Comparison of ENCODE assay signal across 1 cellular context in genomic region chr1:1675218-1675617, GRCh38. TPM values are rescaled to one million over a fixed set of nuclear protein-coding genes. Genes with fewer than 3 reads are reported as not detected.
"Had no signal": no experiment of that assay in that cellular context is flagged by ENCODE, and none has a peak within 500 bp of the region (broad histone marks: within the 10 kb centered on the region; RNA-seq: fewer than 3 reads in every experiment).

No MANE protein-coding gene starts in this region.

RNA-seq across cellular contexts. Expression of gene MMP23B, which starts 43.2 kb away (rescaled TPM):
- total RNA-seq: dermis blood vessel endothelial cell had no signal
